ENCODE assay signal across 28 cellular contexts in the genomic region with DNA sequence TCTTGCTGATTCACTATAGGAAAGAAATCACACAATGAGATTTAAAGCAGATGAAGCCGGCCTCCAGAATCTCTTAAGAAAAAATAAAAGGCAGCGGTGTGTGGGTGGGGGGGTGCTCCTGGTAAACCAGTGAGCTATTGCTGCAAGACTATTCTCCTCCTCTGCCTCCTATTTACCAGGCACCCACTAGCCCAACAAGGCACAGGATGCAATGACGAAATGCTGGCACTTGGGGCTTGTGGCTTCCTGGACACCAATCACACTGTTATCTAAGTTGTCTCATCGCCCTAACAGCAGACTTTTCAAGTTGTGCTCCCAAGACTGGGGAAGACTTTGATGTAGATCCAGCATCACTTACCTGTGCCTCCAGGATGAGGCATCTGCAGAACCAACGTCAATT. TPM values are rescaled to one million over a fixed set of nuclear protein-coding genes. Genes with fewer than 3 reads are reported as not detected.
DNase-seq lines count a peak whose midpoint lies in the region; ATAC-seq and TF ChIP-seq lines count a peak whose summit lies in the region.
"Had no signal": no experiment of that assay in that cellular context is flagged by ENCODE, and none has a peak within 500 bp of the region (broad histone marks: within the 10 kb centered on the region; RNA-seq: fewer than 3 reads in every experiment).

No MANE protein-coding gene starts in this region.

- H3K27ac ChIP-seq in suprapubic skin = peak overlapping the region; percentile 15
- H3K27ac ChIP-seq: gastroesophageal sphincter, prostate gland, testis had no signal

- no peak overlapping the region for H3K4me3 Mint-ChIP-seq in activated CD4-positive, alpha-beta memory T cell treated with anti-CD3 and anti-CD28 coated beads, Interleukin-2, amount 10 ng/mL, durations not matched to agents 7 days and 5 days
- H3K4me3 Mint-ChIP-seq in activated CD4-positive, alpha-beta memory T cell treated with anti-CD3 and anti-CD28 coated beads for 36 hours = no peak overlapping the region
- no peak overlapping the region for H3K4me3 Mint-ChIP-seq in activated CD4-positive, alpha-beta T cell treated with anti-CD3 and anti-CD28 coated beads for 36 hours
- H3K4me3 Mint-ChIP-seq: activated T-cell treated with anti-CD3 and anti-CD28 coated beads, Interleukin-2, amount 50 U/mL, for 24 hours; central memory CD8-positive, alpha-beta T cell; H9; stimulated activated naive B cell treated with anti-CD40 and anti-IgM and Interleukin-4, amounts not matched to agents 10 μg/mL and 1 μg/mL and 100 μg/mL, for 72 hours had no signal

- TF ChIP-seq POLR2A in suprapubic skin (IDR thresholded peaks at IDR 0.05) = no peak

- intact Hi-C loops in activated CD4-positive, alpha-beta memory T cell treated with anti-CD3 and anti-CD28 coated beads for 36 hours (cut with micrococcal nuclease) = no loop called here
- intact Hi-C loops in activated CD4-positive, alpha-beta T cell treated with anti-CD3 and anti-CD28 coated beads for 36 hours (cut with DNase I, micrococcal nuclease) = no loop called here

- no peaks in the 10 kb centered on the region for H3K9me3 Mint-ChIP-seq in activated CD4-positive, alpha-beta memory T cell treated with anti-CD3 and anti-CD28 coated beads, Interleukin-2, amount 10 ng/mL, durations not matched to agents 7 days and 5 days
- H3K9me3 Mint-ChIP-seq in activated CD4-positive, alpha-beta memory T cell treated with anti-CD3 and anti-CD28 coated beads for 36 hours = no peaks in the 10 kb centered on the region
- no peaks in the 10 kb centered on the region for H3K9me3 Mint-ChIP-seq in activated CD4-positive, alpha-beta T cell treated with anti-CD3 and anti-CD28 coated beads for 36 hours (ENCODE audit: low read depth)
- H3K9me3 Mint-ChIP-seq: activated T-cell treated with anti-CD3 and anti-CD28 coated beads, Interleukin-2, amount 50 U/mL, for 24 hours; central memory CD8-positive, alpha-beta T cell; H9; stimulated activated naive B cell treated with anti-CD40 and anti-IgM and Interleukin-4, amounts not matched to agents 10 μg/mL and 1 μg/mL and 100 μg/mL, for 72 hours had no signal

- POLR2A ChIA-PET in activated CD4-positive, alpha-beta memory T cell treated with anti-CD3 and anti-CD28 coated beads, Interleukin-2, amount 10 ng/mL, durations not matched to agents 7 days and 5 days (lab: Charles Lee) = no interaction called here
- POLR2A ChIA-PET in activated CD4-positive, alpha-beta memory T cell treated with anti-CD3 and anti-CD28 coated beads for 36 hours (lab: Charles Lee) = no interaction called here
- POLR2A ChIA-PET in activated CD4-positive, alpha-beta T cell treated with anti-CD3 and anti-CD28 coated beads for 36 hours (lab: Charles Lee) = no interaction called here

- no peak for ATAC-seq in activated CD4-positive, alpha-beta T cell treated with anti-CD3 and anti-CD28 coated beads for 36 hours
- ATAC-seq in GM18520 (IDR thresholded peaks at IDR 0.05; ENCODE audit: unreplicated experiment) = no peak
- ATAC-seq: gastroesophageal sphincter; left lobe of liver; Panc1; stimulated activated naive B cell treated with anti-CD40 and anti-IgM and Interleukin-4, amounts not matched to agents 10 μg/mL and 1 μg/mL and 100 μg/mL, for 72 hours had no signal

- H3K4me1 Mint-ChIP-seq in activated CD4-positive, alpha-beta memory T cell treated with anti-CD3 and anti-CD28 coated beads, Interleukin-2, amount 10 ng/mL, durations not matched to agents 7 days and 5 days = peaks cover 9% of the 10 kb centered on the region
- no peaks in the 10 kb centered on the region for H3K4me1 Mint-ChIP-seq in activated CD4-positive, alpha-beta memory T cell treated with anti-CD3 and anti-CD28 coated beads for 36 hours (ENCODE audit: low read depth)
- H3K4me1 Mint-ChIP-seq in activated CD4-positive, alpha-beta T cell treated with anti-CD3 and anti-CD28 coated beads for 36 hours = no peaks in the 10 kb centered on the region
- H3K4me1 Mint-ChIP-seq: central memory CD8-positive, alpha-beta T cell; stimulated activated naive B cell treated with anti-CD40 and anti-IgM and Interleukin-4, amounts not matched to agents 10 μg/mL and 1 μg/mL and 100 μg/mL, for 72 hours had no signal

- no peaks in the 10 kb centered on the region for H3K36me3 Mint-ChIP-seq in activated CD4-positive, alpha-beta memory T cell treated with anti-CD3 and anti-CD28 coated beads, Interleukin-2, amount 10 ng/mL, durations not matched to agents 7 days and 5 days (ENCODE audit: low read depth)
- no peaks in the 10 kb centered on the region for H3K36me3 Mint-ChIP-seq in activated CD4-positive, alpha-beta memory T cell treated with anti-CD3 and anti-CD28 coated beads for 36 hours
- no peaks in the 10 kb centered on the region for H3K36me3 Mint-ChIP-seq in activated CD4-positive, alpha-beta T cell treated with anti-CD3 and anti-CD28 coated beads for 36 hours (ENCODE audit: low read depth)
- H3K36me3 Mint-ChIP-seq: stimulated activated naive B cell treated with anti-CD40 and anti-IgM and Interleukin-4, amounts not matched to agents 10 μg/mL and 1 μg/mL and 100 μg/mL, for 72 hours had no signal

- CTCF ChIA-PET in activated CD4-positive, alpha-beta memory T cell treated with anti-CD3 and anti-CD28 coated beads, Interleukin-2, amount 10 ng/mL, durations not matched to agents 7 days and 5 days (lab: Charles Lee) = no interaction called here
- CTCF ChIA-PET in activated CD4-positive, alpha-beta memory T cell treated with anti-CD3 and anti-CD28 coated beads for 36 hours (lab: Charles Lee) = no interaction called here
- CTCF ChIA-PET in activated CD4-positive, alpha-beta T cell treated with anti-CD3 and anti-CD28 coated beads for 36 hours (lab: Charles Lee) = interaction anchor here (1.7 kb wide), 1 partner anchor 38 kb away, joined by 4 read pairs; no protein-coding TSS in a partner anchor

- DNase-seq in activated CD4-positive, alpha-beta memory T cell treated with anti-CD3 and anti-CD28 coated beads, Interleukin-2, amount 10 ng/mL, durations not matched to agents 7 days and 5 days = peak; percentile 30
- DNase-seq in activated CD4-positive, alpha-beta memory T cell treated with anti-CD3 and anti-CD28 coated beads for 36 hours = no peak
- peak; percentile 47 for DNase-seq in Jurkat, Clone E6-1 (ENCODE audit: low read depth, low spot score)
- peak; percentile 19 for DNase-seq in UCSD-AML1 (lab: John Stamatoyannopoulos, UW; ENCODE audit: unreplicated experiment)
- no peak for DNase-seq in suprapubic skin (ENCODE audit: low spot score in 2 of 2)
- DNase-seq in D341Med (ENCODE audit: low spot score) = no peak
- DNase-seq in activated CD4-positive, alpha-beta T cell treated with anti-CD3 and anti-CD28 coated beads for 36 hours = no peak
- DNase-seq: activated CD8-positive, alpha-beta memory T cell treated with anti-CD3 and anti-CD28 coated beads for 24 hours; activated gamma-delta T cell treated with Interleukin-2 at 50 U/mL for 16 hours; activated T-cell treated with anti-CD3 and anti-CD28 coated beads, Interleukin-2, amount 50 U/mL, for 24 hours; dermis blood vessel endothelial cell; DMS53; H9; hippocampal formation; KBM-7; mesendoderm; SHP77; stimulated activated CD4-positive, alpha-beta T cell treated with anti-CD3 and anti-CD28 coated beads, Interleukin-4, amount 100 ng/mL, for 4 hours; stimulated activated naive B cell treated with anti-CD40 and anti-IgM and Interleukin-4, amounts not matched to agents 10 μg/mL and 1 μg/mL and 100 μg/mL, for 72 hours; T1000; testis had no signal

- WGBS in suprapubic skin = 59% methylated on average over 5 of the region's 5 CpGs

- H3K4me1 ChIP-seq in suprapubic skin = peaks cover 39% of the 10 kb centered on the region
- H3K4me1 ChIP-seq: gastroesophageal sphincter, prostate gland, testis had no signal

- H3K27me3 Mint-ChIP-seq in activated CD4-positive, alpha-beta memory T cell treated with anti-CD3 and anti-CD28 coated beads, Interleukin-2, amount 10 ng/mL, durations not matched to agents 7 days and 5 days = peaks cover 21% of the 10 kb centered on the region
- peaks cover 10% of the 10 kb centered on the region for H3K27me3 Mint-ChIP-seq in activated CD4-positive, alpha-beta memory T cell treated with anti-CD3 and anti-CD28 coated beads for 36 hours
- H3K27me3 Mint-ChIP-seq in activated CD4-positive, alpha-beta T cell treated with anti-CD3 and anti-CD28 coated beads for 36 hours = peaks cover 11% of the 10 kb centered on the region

- TF ChIP-seq EP300 in suprapubic skin (IDR thresholded peaks at IDR 0.05) = no peak

- no peaks in the 10 kb centered on the region for H3K9me3 ChIP-seq in suprapubic skin
- H3K9me3 ChIP-seq: BE2C, gastroesophageal sphincter, prostate gland, testis had no signal

- no peaks in the 10 kb centered on the region for H3K27me3 ChIP-seq in suprapubic skin
- H3K27me3 ChIP-seq: BE2C, testis had no signal

- no peaks in the 10 kb centered on the region for H3K36me3 ChIP-seq in suprapubic skin
- H3K36me3 ChIP-seq: BE2C, gastroesophageal sphincter, prostate gland had no signal

- H3K4me3 ChIP-seq in Jurkat, Clone E6-1 (ENCODE audit: low read length) = no peak overlapping the region
- H3K4me3 ChIP-seq in suprapubic skin = no peak overlapping the region
- H3K4me3 ChIP-seq: gastroesophageal sphincter, prostate gland, testis had no signal

- TF ChIP-seq CTCF in suprapubic skin (IDR thresholded peaks at IDR 0.05) = no peak

- no peak overlapping the region for H3K27ac Mint-ChIP-seq in activated CD4-positive, alpha-beta memory T cell treated with anti-CD3 and anti-CD28 coated beads, Interleukin-2, amount 10 ng/mL, durations not matched to agents 7 days and 5 days
- no peak overlapping the region for H3K27ac Mint-ChIP-seq in activated CD4-positive, alpha-beta memory T cell treated with anti-CD3 and anti-CD28 coated beads for 36 hours
- no peak overlapping the region for H3K27ac Mint-ChIP-seq in activated CD4-positive, alpha-beta T cell treated with anti-CD3 and anti-CD28 coated beads for 36 hours
- H3K27ac Mint-ChIP-seq: activated T-cell treated with anti-CD3 and anti-CD28 coated beads, Interleukin-2, amount 50 U/mL, for 24 hours; H9; stimulated activated naive B cell treated with anti-CD40 and anti-IgM and Interleukin-4, amounts not matched to agents 10 μg/mL and 1 μg/mL and 100 μg/mL, for 72 hours had no signal

RNA-seq across cellular contexts. Expression of a gene that starts 50.2 kb away (rescaled TPM):
- 1 to 10 TPM in 1 of 2 experiments, under 1 TPM in 1; 0.83 to 1.2 TPM for total RNA-seq in activated CD4-positive, alpha-beta memory T cell treated with anti-CD3 and anti-CD28 coated beads, Interleukin-2, amount 10 ng/mL, durations not matched to agents 7 days and 5 days
- total RNA-seq in activated CD4-positive, alpha-beta memory T cell treated with anti-CD3 and anti-CD28 coated beads for 36 hours = 1 to 10 TPM; 1.3 to 1.6 TPM
- polyA plus RNA-seq in Jurkat, Clone E6-1 (2012; ENCODE audit: insufficient read depth, insufficient read length) = 3.6 TPM
- total RNA-seq in suprapubic skin = 10 to 100 TPM; 42.5 to 70.3 (median 50.7) TPM
- 1 to 10 TPM; 6.9 to 7.2 TPM for total RNA-seq in activated CD4-positive, alpha-beta T cell treated with anti-CD3 and anti-CD28 coated beads for 36 hours

RNA-seq across cellular contexts. Expression of a gene that starts 57.5 kb away (rescaled TPM):
- 10 to 100 TPM; 10.2 to 11.0 TPM for total RNA-seq in activated CD4-positive, alpha-beta memory T cell treated with anti-CD3 and anti-CD28 coated beads, Interleukin-2, amount 10 ng/mL, durations not matched to agents 7 days and 5 days
- 10 to 100 TPM; 13.8 to 14.0 TPM for total RNA-seq in activated CD4-positive, alpha-beta memory T cell treated with anti-CD3 and anti-CD28 coated beads for 36 hours
- polyA plus RNA-seq in Jurkat, Clone E6-1 (2012; ENCODE audit: insufficient read depth, insufficient read length) = 28.2 TPM
- 1 to 10 TPM; 2.6 to 9.6 (median 6.8) TPM for total RNA-seq in suprapubic skin
- 10 to 100 TPM; 20.2 to 23.0 TPM for total RNA-seq in activated CD4-positive, alpha-beta T cell treated with anti-CD3 and anti-CD28 coated beads for 36 hours

Comparison
In these comparisons a context has a peak if more than half of its experiments do, and no peak if none do; other contexts are left out.
1. DNase-seq: peak in activated CD4-positive, alpha-beta memory T cell treated with anti-CD3 and anti-CD28 coated beads, Interleukin-2, amount 10 ng/mL, durations not matched to agents 7 days and 5 days (single experiment), Jurkat, Clone E6-1 (single experiment) and UCSD-AML1 (single experiment); none in activated CD4-positive, alpha-beta memory T cell treated with anti-CD3 and anti-CD28 coated beads for 36 hours (single experiment), suprapubic skin (0 of 2), D341Med (single experiment) and activated CD4-positive, alpha-beta T cell treated with anti-CD3 and anti-CD28 coated beads for 36 hours (single experiment).
2. RNA of a gene that starts 50.2 kb away (total RNA-seq): 42.5 to 70.3 TPM in suprapubic skin; 6.9 to 7.2 TPM in activated CD4-positive, alpha-beta T cell treated with anti-CD3 and anti-CD28 coated beads for 36 hours, 1.3 to 1.6 TPM in activated CD4-positive, alpha-beta memory T cell treated with anti-CD3 and anti-CD28 coated beads for 36 hours and 0.83 to 1.2 TPM in activated CD4-positive, alpha-beta memory T cell treated with anti-CD3 and anti-CD28 coated beads, Interleukin-2, amount 10 ng/mL, durations not matched to agents 7 days and 5 days; every median in the first group is over 4 times any median in the second.